10 cellular contexts compared by ENCODE assay signal in genomic region chr12:117143008-117143532, GRCh38. TPM values are rescaled to one million over a fixed set of nuclear protein-coding genes. Genes with fewer than 3 reads are reported as not detected.
DNase-seq lines count a peak whose midpoint lies in the region; ATAC-seq and TF ChIP-seq lines count a peak whose summit lies in the region.
"Had no signal": no experiment of that assay in that cellular context is flagged by ENCODE, and none has a peak within 500 bp of the region (broad histone marks: within the 10 kb centered on the region; RNA-seq: fewer than 3 reads in every experiment).

No MANE protein-coding gene starts in this region.

- no peaks in the 10 kb centered on the region for H3K23me2 ChIP-seq in H9 (ENCODE audit: insufficient read length, low read depth, low read length, poor library complexity, severe bottlenecking)

- no peaks in the 10 kb centered on the region for H3K9me3 ChIP-seq in H9 (ENCODE audit: control insufficient read depth, low read depth, low read length)
- H3K9me3 ChIP-seq in right cardiac atrium (ENCODE audit: control insufficient read depth, low read length) = no peaks in the 10 kb centered on the region

- no peak overlapping the region for H3K56ac ChIP-seq in H9 (ENCODE audit: insufficient read length, low read depth, low read length)

- WGBS in H9 (ENCODE audit: extremely low coverage, insufficient read length, low lambda C conversion rate) = no CpG with 5 or more reads among the region's 18 CpGs
- WGBS in right cardiac atrium = 90% methylated on average over 18 of the region's 18 CpGs

- no peak overlapping the region for H3K27ac ChIP-seq in H9 (ENCODE audit: insufficient read length, low read depth, low read length)
- H3K27ac ChIP-seq in right cardiac atrium (ENCODE audit: low read length) = no peak overlapping the region

- H3K79me2 ChIP-seq in H9 (ENCODE audit: insufficient read depth, low read length) = no peaks in the 10 kb centered on the region

- no peaks in the 10 kb centered on the region for H3K79me1 ChIP-seq in H9 (ENCODE audit: insufficient read depth, low read depth, low read length, poor library complexity, severe bottlenecking)

- no peak overlapping the region for H2BK12ac ChIP-seq in H9 (ENCODE audit: insufficient read length, low read depth, low read length)

- no peak overlapping the region for H3K23ac ChIP-seq in H9 (ENCODE audit: insufficient read length, low read depth, low read length)

- H3K4me3 ChIP-seq in kidney epithelial cell (ENCODE audit: low read depth, low read length) (no peak overlapping the region), right cardiac atrium (ENCODE audit: low read length) (no peak overlapping the region)

- H2AFZ ChIP-seq in H9 (ENCODE audit: low read length) = no peak overlapping the region

- ATAC-seq in activated T-cell treated with anti-CD3 and anti-CD28 coated beads, Interleukin-2, amount 50 U/mL, for 72 hours (replicated peaks in 1 of 2) = peak; percentile 68 to 77
- no peak for ATAC-seq in GM19395 (IDR thresholded peaks at IDR 0.05; ENCODE audit: unreplicated experiment)
- no peak for ATAC-seq in right cardiac atrium

- intact Hi-C loops in right cardiac atrium (cut with DNase I) = loop anchor here in 1 of 4 donors (10.0 kb wide), 1 partner anchor 118 kb away; no protein-coding TSS in a partner anchor

- no peaks in the 10 kb centered on the region for H4K20me1 ChIP-seq in H9 (ENCODE audit: control insufficient read depth, insufficient read depth, insufficient read length)

- TF ChIP-seq CTCF in kidney epithelial cell (IDR thresholded peaks at IDR 0.05; ENCODE audit: insufficient read depth, low read length, poor library complexity, severe bottlenecking) = no peak
- no peak for TF ChIP-seq CTCF in H9 (conservative IDR thresholded peaks at IDR 0.05)

- no peak overlapping the region for H4K8ac ChIP-seq in H9 (replicated peaks; ENCODE audit: insufficient read length, low read depth, low read length)

- no peak overlapping the region for H3K4ac ChIP-seq in H9 (ENCODE audit: low read depth, low read length)

- H3T11ph ChIP-seq in H9 (ENCODE audit: low read length) = no peak overlapping the region

- peaks cover 24% of the 10 kb centered on the region for H3K4me1 Mint-ChIP-seq in activated T-cell treated with anti-CD3 and anti-CD28 coated beads, Interleukin-2, amount 50 U/mL, for 72 hours (ENCODE audit: low read depth)
- peaks cover 3 to 10% of the 10 kb centered on the region in 2 experiments; a peak in 2 of 4 replicates for H3K4me1 Mint-ChIP-seq in H9

- no peaks in the 10 kb centered on the region for H3K9me3 Mint-ChIP-seq in activated T-cell treated with anti-CD3 and anti-CD28 coated beads, Interleukin-2, amount 50 U/mL, for 72 hours
- no peaks in the 10 kb centered on the region for H3K9me3 Mint-ChIP-seq in H9
- H3K9me3 Mint-ChIP-seq: activated naive CD8-positive, alpha-beta T cell treated with anti-CD3 and anti-CD28 coated beads, Interleukin-2, amount 10 ng/mL, durations not matched to agents 7 days and 5 days had no signal

- H3K36me3 Mint-ChIP-seq in activated T-cell treated with anti-CD3 and anti-CD28 coated beads, Interleukin-2, amount 50 U/mL, for 72 hours (ENCODE audit: insufficient read depth in 2 of 2) = peaks cover 3 to 11% of the 10 kb centered on the region in 2 donors
- peaks cover 12 to 44% (median 23%) of the 10 kb centered on the region in 3 experiments; a peak in 6 of 7 replicates for H3K36me3 Mint-ChIP-seq in H9 (ENCODE audit: insufficient read depth in 1 of 3, low read depth in 3 of 3)

- H3K14ac ChIP-seq in H9 (ENCODE audit: insufficient read depth, low read length) = no peak overlapping the region

- H3K27me3 ChIP-seq in kidney epithelial cell (ENCODE audit: control insufficient read depth, insufficient read depth, low read length) (no peaks in the 10 kb centered on the region), H9 (ENCODE audit: insufficient read depth, low read length) (no peaks in the 10 kb centered on the region), right cardiac atrium (ENCODE audit: control insufficient read depth, insufficient read depth) (no peaks in the 10 kb centered on the region)

- no peaks in the 10 kb centered on the region for H3K36me3 ChIP-seq in kidney epithelial cell (ENCODE audit: control insufficient read depth, insufficient read depth, low read length)

- H2BK5ac ChIP-seq in H9 (ENCODE audit: insufficient read length, low read length) = no peak overlapping the region

- peak overlapping the region; percentile 77 for H3K27ac Mint-ChIP-seq in activated T-cell treated with anti-CD3 and anti-CD28 coated beads, Interleukin-2, amount 50 U/mL, for 72 hours
- no peak overlapping the region for H3K27ac Mint-ChIP-seq in H9
- H3K27ac Mint-ChIP-seq: activated naive CD8-positive, alpha-beta T cell treated with anti-CD3 and anti-CD28 coated beads, Interleukin-2, amount 10 ng/mL, durations not matched to agents 7 days and 5 days had no signal

- DNase-seq in activated T-cell treated with anti-CD3 and anti-CD28 coated beads, Interleukin-2, amount 50 U/mL, for 72 hours = peak in 1 of 2 donors; percentile 12
- DNase-seq in activated T-cell treated with anti-CD3 and anti-CD28 coated beads, Interleukin-2, amount 50 U/mL, for 48 hours = no peak
- DNase-seq in NCI-H748 (lab: John Stamatoyannopoulos, UW; ENCODE audit: unreplicated experiment) (peak; percentile 99), kidney epithelial cell (ENCODE audit: low read depth) (peak; percentile 71), ureter (ENCODE audit: low spot score) (peak; percentile 54), H9 (no peak), right cardiac atrium (no peak)
- DNase-seq: activated naive CD8-positive, alpha-beta T cell treated with anti-CD3 and anti-CD28 coated beads, Interleukin-2, amount 10 ng/mL, durations not matched to agents 7 days and 5 days had no signal

- H3K4me1 ChIP-seq in H9 (ENCODE audit: insufficient read depth, low read length) (no peaks in the 10 kb centered on the region), right cardiac atrium (ENCODE audit: control insufficient read depth, insufficient read depth, low read length) (no peaks in the 10 kb centered on the region)

- no peak overlapping the region for H3K4me2 ChIP-seq in H9 (ENCODE audit: insufficient read depth, insufficient read length, low read length)

- H2BK15ac ChIP-seq in H9 (ENCODE audit: low read depth, low read length) = no peak overlapping the region

- H3K27me3 Mint-ChIP-seq in activated T-cell treated with anti-CD3 and anti-CD28 coated beads, Interleukin-2, amount 50 U/mL, for 72 hours (ENCODE audit: low read depth) = no peaks in the 10 kb centered on the region
- H3K27me3 Mint-ChIP-seq in H9 (ENCODE audit: low read depth) = no peaks in the 10 kb centered on the region
- H3K27me3 Mint-ChIP-seq: activated naive CD8-positive, alpha-beta T cell treated with anti-CD3 and anti-CD28 coated beads, Interleukin-2, amount 10 ng/mL, durations not matched to agents 7 days and 5 days had no signal

- no peak overlapping the region for H4K91ac ChIP-seq in H9 (ENCODE audit: insufficient read length, low read depth, low read length)

- no peak overlapping the region for H3K4me3 Mint-ChIP-seq in activated T-cell treated with anti-CD3 and anti-CD28 coated beads, Interleukin-2, amount 50 U/mL, for 72 hours
- no peak overlapping the region for H3K4me3 Mint-ChIP-seq in H9
- H3K4me3 Mint-ChIP-seq: activated naive CD8-positive, alpha-beta T cell treated with anti-CD3 and anti-CD28 coated beads, Interleukin-2, amount 10 ng/mL, durations not matched to agents 7 days and 5 days had no signal

- no peak overlapping the region for H3K9ac ChIP-seq in H9 (ENCODE audit: extremely low read depth, insufficient read length, low read length)

- no peak overlapping the region for H3K18ac ChIP-seq in H9 (ENCODE audit: insufficient read length, low read depth, low read length)

- no peak overlapping the region for H2AK5ac ChIP-seq in H9 (ENCODE audit: insufficient read length, low read length)

- H2BK20ac ChIP-seq in H9 (ENCODE audit: low read depth, low read length, poor library complexity, severe bottlenecking) = no peak overlapping the region

- H4K5ac ChIP-seq in H9 (ENCODE audit: insufficient read length, low read depth, low read length) = no peak overlapping the region

- no peak overlapping the region for H2BK120ac ChIP-seq in H9 (ENCODE audit: low read depth, low read length, poor library complexity, severe bottlenecking)

RNA-seq across cellular contexts. Expression of gene TESC, which starts 43.9 kb away (rescaled TPM):
- 10 to 100 TPM; 32.4 to 42.0 TPM for total RNA-seq in activated T-cell treated with anti-CD3 and anti-CD28 coated beads, Interleukin-2, amount 50 U/mL, for 72 hours
- total RNA-seq in kidney epithelial cell (2.7 and 3.8 TPM in 2 replicates), ureter (19.8 TPM), H9 (2021) (5.4 and 5.8 TPM in 2 replicates), right cardiac atrium (10 to 100 TPM; 23.1 to 98.5 (median 57.6) TPM)
- 71.7 TPM for polyA plus RNA-seq in right cardiac atrium
- total RNA-seq: LHCN-M2 had no signal

RNA-seq across cellular contexts. Expression of gene FBXO21, which starts 47.2 kb away (rescaled TPM):
- 10 to 100 TPM; 17.2 to 24.7 TPM for total RNA-seq in activated T-cell treated with anti-CD3 and anti-CD28 coated beads, Interleukin-2, amount 50 U/mL, for 72 hours
- total RNA-seq in kidney epithelial cell (72.8 and 82.1 TPM in 2 replicates), ureter (47.1 TPM), H9 (2021) (58.5 and 58.6 TPM in 2 replicates), right cardiac atrium (10 to 100 TPM; 38.7 to 42.2 (median 39.3) TPM)
- polyA plus RNA-seq in right cardiac atrium = 13.3 TPM

Comparison
In these comparisons a context has a peak if more than half of its experiments do, and no peak if none do; other contexts are left out.
1. ATAC-seq: peak in activated T-cell treated with anti-CD3 and anti-CD28 coated beads, Interleukin-2, amount 50 U/mL, for 72 hours (2 of 2); none in GM19395 (single experiment) and right cardiac atrium (0 of 2).
2. DNase-seq: peak in NCI-H748 (single experiment), kidney epithelial cell (single experiment) and ureter (single experiment); none in activated T-cell treated with anti-CD3 and anti-CD28 coated beads, Interleukin-2, amount 50 U/mL, for 48 hours (0 of 2), H9 (single experiment) and right cardiac atrium (0 of 3).